ENCODE assay signal across 1 cellular context in genomic region chr10:70253878-70254765, GRCh38.
TF ChIP-seq lines count a peak whose summit lies in the region.

No MANE protein-coding gene starts in this region.

TF ChIP-seq in IMR-90, 13 proteins besides CTCF, POLR2A, EP300 and RAD21:
- no peak for TF ChIP-seq NFE2L2 (IDR thresholded peaks at IDR 0.05; ENCODE audit: low read depth, low read length)
- TF ChIP-seq MAFK (IDR thresholded peaks at IDR 0.05; ENCODE audit: low read depth, low read length): no peak
- no peak for TF ChIP-seq SMC3 (IDR thresholded peaks at IDR 0.05; ENCODE audit: low read depth, low read length)
- TF ChIP-seq CHD1 (IDR thresholded peaks at IDR 0.05; ENCODE audit: low read depth, low read length): no peak
TF ChIP-seq in IMR-90: peak in this region for 0.
